20 cellular contexts compared by ENCODE assay signal in the genomic region with DNA sequence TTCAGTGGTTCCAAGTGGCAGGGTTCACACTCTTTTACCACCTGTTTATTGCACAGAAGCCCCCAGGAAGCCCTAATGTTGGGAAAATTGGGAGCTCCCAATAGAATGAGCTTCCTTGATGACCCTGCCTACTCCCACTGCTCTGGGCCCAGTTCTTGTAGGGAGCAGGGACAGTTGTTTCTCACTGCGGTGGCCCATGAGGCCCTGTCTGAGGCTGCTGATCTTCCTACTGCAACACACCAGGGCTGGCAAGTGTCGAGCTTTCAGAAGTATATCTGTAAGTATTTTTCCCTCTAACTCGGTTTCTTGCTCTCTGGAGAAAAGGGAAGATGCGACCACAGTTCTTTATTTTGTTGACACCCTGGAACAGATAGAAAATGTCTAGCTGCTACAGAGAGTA.
DNase-seq lines count a peak whose midpoint lies in the region; ATAC-seq and TF ChIP-seq lines count a peak whose summit lies in the region.
"Had no signal": no experiment of that assay in that cellular context is flagged by ENCODE, and none has a peak within 500 bp of the region (broad histone marks: within the 10 kb centered on the region; RNA-seq: fewer than 3 reads in every experiment).

No MANE protein-coding gene starts in this region.

- peak overlapping the region; percentile 87 for H2AFZ ChIP-seq in neural progenitor cell (replicated peaks)

- H3K4me1 Mint-ChIP-seq in activated CD8-positive, alpha-beta memory T cell treated with anti-CD3 and anti-CD28 coated beads, Interleukin-2, amount 10 ng/mL, durations not matched to agents 7 days and 5 days: no peaks in the 10 kb centered on the region
- H3K4me1 Mint-ChIP-seq in neural progenitor cell: peaks cover 9% of the 10 kb centered on the region
- H3K4me1 Mint-ChIP-seq: CD14-positive monocyte; CD4-positive, alpha-beta memory T cell had no signal

- WGBS in psoas muscle, 3 donors: 83 to 89% (median 86%) methylated on average over 4 of the region's 4 CpGs

- H4K20me1 ChIP-seq in neural progenitor cell (ENCODE audit: low read depth): no peaks in the 10 kb centered on the region

- peak; percentile 11 for DNase-seq in activated CD8-positive, alpha-beta memory T cell treated with anti-CD3 and anti-CD28 coated beads, Interleukin-2, amount 10 ng/mL, durations not matched to agents 7 days and 5 days
- DNase-seq in activated CD8-positive, alpha-beta memory T cell treated with anti-CD3 and anti-CD28 coated beads, Interleukin-2, amount 50 U/mL, for 48 hours: no peak
- peak; percentile 29 for DNase-seq in islet precursor cell
- no peak for DNase-seq in neural progenitor cell (ENCODE audit: low spot score)
- DNase-seq in NCI-H2029 (lab: John Stamatoyannopoulos, UW): no peak
- no peak for DNase-seq in psoas muscle
- DNase-seq: AML-193; CD4-positive, alpha-beta memory T cell; DMS153; DMS79; GDM1; GOT3; IMR-90 had no signal

- H3K4me3 ChIP-seq in neural progenitor cell (no peak overlapping the region), subcutaneous abdominal adipose tissue (ENCODE audit: low read depth in 1 of 5, low read length in 5 of 5) (no peak overlapping the region), psoas muscle (no peak overlapping the region)
- H3K4me3 ChIP-seq: A549 had no signal

- H3F3A ChIP-seq in neural progenitor cell (ENCODE audit: low read depth): no peaks in the 10 kb centered on the region

- H3K27ac Mint-ChIP-seq in activated CD8-positive, alpha-beta memory T cell treated with anti-CD3 and anti-CD28 coated beads, Interleukin-2, amount 10 ng/mL, durations not matched to agents 7 days and 5 days: no peak overlapping the region
- H3K27ac Mint-ChIP-seq in neural progenitor cell: peak overlapping the region; percentile 81
- H3K27ac Mint-ChIP-seq: CD14-positive monocyte; CD4-positive, alpha-beta memory T cell had no signal

- no peak for ATAC-seq in activated CD8-positive, alpha-beta memory T cell treated with anti-CD3 and anti-CD28 coated beads, Interleukin-2, amount 10 ng/mL, durations not matched to agents 7 days and 5 days
- ATAC-seq in SK-N-SH treated with all-trans-retinoic acid at 6 μM for 48 hours: no peak
- ATAC-seq in psoas muscle: no peak
- ATAC-seq: A549 had no signal

- no peaks in the 10 kb centered on the region for H3K36me3 Mint-ChIP-seq in activated CD8-positive, alpha-beta memory T cell treated with anti-CD3 and anti-CD28 coated beads, Interleukin-2, amount 10 ng/mL, durations not matched to agents 7 days and 5 days
- no peaks in the 10 kb centered on the region for H3K36me3 Mint-ChIP-seq in neural progenitor cell
- H3K36me3 Mint-ChIP-seq: CD14-positive monocyte; CD4-positive, alpha-beta memory T cell had no signal

- no peaks in the 10 kb centered on the region for H3K79me2 ChIP-seq in neural progenitor cell (ENCODE audit: low read depth)

- H3K36me3 ChIP-seq in neural progenitor cell: no peaks in the 10 kb centered on the region
- H3K36me3 ChIP-seq in subcutaneous abdominal adipose tissue (ENCODE audit: control insufficient read depth in 5 of 5, insufficient read depth in 5 of 5, low read length in 5 of 5): no peaks in the 10 kb centered on the region
- no peaks in the 10 kb centered on the region for H3K36me3 ChIP-seq in psoas muscle (ENCODE audit: insufficient read depth in 1 of 2, low read depth in 1 of 2)

- intact Hi-C loops in psoas muscle (cut with DNase I): no loop called here

- H3K9me3 Mint-ChIP-seq in activated CD8-positive, alpha-beta memory T cell treated with anti-CD3 and anti-CD28 coated beads, Interleukin-2, amount 10 ng/mL, durations not matched to agents 7 days and 5 days (ENCODE audit: low read depth): no peaks in the 10 kb centered on the region
- H3K9me3 Mint-ChIP-seq in neural progenitor cell: peaks cover 6% of the 10 kb centered on the region

- H3K27ac ChIP-seq in neural progenitor cell: no peak overlapping the region
- H3K27ac ChIP-seq in subcutaneous abdominal adipose tissue (ENCODE audit: low read depth, low read length): peak overlapping the region; percentile 25
- no peak overlapping the region for H3K27ac ChIP-seq in psoas muscle
- H3K27ac ChIP-seq: 22Rv1, A549, HL-60 had no signal

- H3K27me3 ChIP-seq in neural progenitor cell (no peaks in the 10 kb centered on the region), subcutaneous abdominal adipose tissue (ENCODE audit: control insufficient read depth in 5 of 5, insufficient read depth in 4 of 5, low read length in 5 of 5) (no peaks in the 10 kb centered on the region), psoas muscle (ENCODE audit: insufficient read depth in 3 of 3, low read length in 2 of 3) (no peaks in the 10 kb centered on the region)

- no peak overlapping the region for H3K4me3 Mint-ChIP-seq in activated CD8-positive, alpha-beta memory T cell treated with anti-CD3 and anti-CD28 coated beads, Interleukin-2, amount 10 ng/mL, durations not matched to agents 7 days and 5 days
- no peak overlapping the region for H3K4me3 Mint-ChIP-seq in neural progenitor cell
- H3K4me3 Mint-ChIP-seq: CD14-positive monocyte; CD4-positive, alpha-beta memory T cell; H9 had no signal

- H3K9me3 ChIP-seq in neural progenitor cell (ENCODE audit: low read depth) (no peaks in the 10 kb centered on the region), subcutaneous abdominal adipose tissue (ENCODE audit: control insufficient read depth in 5 of 5, low read length in 5 of 5) (no peaks in the 10 kb centered on the region), psoas muscle (no peaks in the 10 kb centered on the region)
- H3K9me3 ChIP-seq: A549 had no signal

- peaks cover 2% of the 10 kb centered on the region for H3K27me3 Mint-ChIP-seq in activated CD8-positive, alpha-beta memory T cell treated with anti-CD3 and anti-CD28 coated beads, Interleukin-2, amount 10 ng/mL, durations not matched to agents 7 days and 5 days
- H3K27me3 Mint-ChIP-seq in neural progenitor cell (ENCODE audit: insufficient read depth, low read depth): no peaks in the 10 kb centered on the region

- H3K4me1 ChIP-seq in neural progenitor cell (peaks cover 6% of the 10 kb centered on the region), subcutaneous abdominal adipose tissue (ENCODE audit: control insufficient read depth in 5 of 5, insufficient read depth in 5 of 5, low read length in 5 of 5) (peaks cover 0 to 13% (median 0%) of the 10 kb centered on the region in 5 donors), psoas muscle (no peaks in the 10 kb centered on the region)
- H3K4me1 ChIP-seq: A549 had no signal

- no peak for TF ChIP-seq CTCF in neural progenitor cell (IDR thresholded peaks at IDR 0.05)
- no peak for TF ChIP-seq CTCF in psoas muscle (IDR thresholded peaks at IDR 0.05)

- no peak overlapping the region for H3K4me2 ChIP-seq in neural progenitor cell
- H3K4me2 ChIP-seq: A549 had no signal

- CTCF ChIA-PET in activated CD8-positive, alpha-beta memory T cell treated with anti-CD3 and anti-CD28 coated beads, Interleukin-2, amount 10 ng/mL, durations not matched to agents 7 days and 5 days (lab: Charles Lee): interaction anchor here (0.6 kb wide), 1 partner anchor 13 kb away, joined by 4 read pairs; no protein-coding TSS in a partner anchor

- no peak overlapping the region for H3K9ac ChIP-seq in neural progenitor cell
- H3K9ac ChIP-seq in subcutaneous abdominal adipose tissue (ENCODE audit: low read length in 5 of 5): peak overlapping the region in 1 of 5 donors; percentile 38

TF ChIP-seq in SK-N-SH treated with all-trans-retinoic acid at 6 μM for 48 hours, 23 proteins besides CTCF, POLR2A, EP300 and RAD21:
- TF ChIP-seq TOX (CRISPR knock-in tag; IDR thresholded peaks at IDR 0.05; ENCODE audit: borderline replicate concordance) (no peak), SNAI2 (CRISPR knock-in tag; IDR thresholded peaks at IDR 0.05) (no peak), OSR1 (CRISPR knock-in tag; IDR thresholded peaks at IDR 0.05) (no peak), BACH2 (CRISPR knock-in tag; IDR thresholded peaks at IDR 0.05; ENCODE audit: borderline replicate concordance) (no peak)

Comparison
In these comparisons a context has a peak if more than half of its experiments do, and no peak if none do; other contexts are left out.
1. DNase-seq: peak in activated CD8-positive, alpha-beta memory T cell treated with anti-CD3 and anti-CD28 coated beads, Interleukin-2, amount 10 ng/mL, durations not matched to agents 7 days and 5 days (single experiment) and islet precursor cell (single experiment); none in activated CD8-positive, alpha-beta memory T cell treated with anti-CD3 and anti-CD28 coated beads, Interleukin-2, amount 50 U/mL, for 48 hours (single experiment), neural progenitor cell (single experiment), NCI-H2029 (single experiment) and psoas muscle (0 of 2).